8 cellular contexts compared by ENCODE assay signal in genomic region chr6:26571592-26572296, GRCh38. TPM values are rescaled to one million over a fixed set of nuclear protein-coding genes. Genes with fewer than 3 reads are reported as not detected.
DNase-seq lines count a peak whose midpoint lies in the region; ATAC-seq, FAIRE-seq and TF ChIP-seq lines count a peak whose summit lies in the region.

No MANE protein-coding gene starts in this region.

- peak overlapping the region; percentile 99 for H2AFZ ChIP-seq in K562 (ENCODE audit: low read depth, low read length)

- peak overlapping the region; percentile 98 for H3K4me2 ChIP-seq in K562 (ENCODE audit: insufficient read depth, low read length)

- peak overlapping the region; percentile 87 to 92; a peak in 3 of 4 replicates for H3K9ac ChIP-seq in K562 (ENCODE audit: insufficient read depth in 1 of 2, low read depth in 2 of 2, low read length in 2 of 2)
- H3K9ac ChIP-seq in iPS-18a (ENCODE audit: low read length): peak overlapping the region; percentile 44

- H3K4me3 ChIP-seq in K562 (peak overlapping the region; percentile 75), iPS-18a (ENCODE audit: low read length) (peak overlapping the region; percentile 88), gastrocnemius medialis (peak overlapping the region; percentile 50 to 56 (median 52))

- WGBS in K562 (ENCODE audit: insufficient coverage, low coverage, missing lambda C conversion rate): under 1% methylated on average over 24 of the region's 24 CpGs

- TF ChIP-seq POLR2A in K562 (conservative IDR thresholded peaks at IDR 0.05): peak; percentile 65
- no peak for TF ChIP-seq POLR2A in gastrocnemius medialis (IDR thresholded peaks at IDR 0.05)

- TF ChIP-seq RAD21 in K562 (CRISPR knock-in tag; conservative IDR thresholded peaks at IDR 0.05 in 1 of 2, IDR thresholded peaks at IDR 0.05 in 1 of 2): peak; percentile 19 to 20; a peak in 1 of 4 replicates

- TF ChIP-seq CTCF in K562 (IDR thresholded peaks at IDR 0.05 in 2 of 3, conservative IDR thresholded peaks at IDR 0.05 in 1 of 3; ENCODE audit: insufficient read depth in 2 of 3, low read depth in 1 of 3, low read length in 3 of 3) (no peak), gastrocnemius medialis (IDR thresholded peaks at IDR 0.05 in 4 of 5, conservative IDR thresholded peaks at IDR 0.05 in 1 of 5) (no peak)

- BruUV-seq in K562 (replicated peaks; lab: Mats Ljungman, UMichigan): TSS peak; percentile 93

- no peaks in the 10 kb centered on the region for H4K20me1 ChIP-seq in K562 (replicated peaks; ENCODE audit: control insufficient read depth, insufficient read depth, low read length)

- FAIRE-seq in K562 (lab: Jason Lieb, UNC): peak; percentile 88

- in situ Hi-C loops in SK-MEL-5 (cut with HindIII; ENCODE audit: low pct_unique_long_range_greater_than_20kb, low sequenced_read_pairs): no loop called here
- in situ Hi-C loops in K562 (cut with MboI): loop anchor here (10.0 to 25.0 kb wide), 2 partner anchors 237 to 384 kb away; a partner anchor contains a TSS
- in situ Hi-C loops in gastrocnemius medialis (cut with MboI; ENCODE audit: low sequenced_read_pairs in 4 of 4): loop anchor here in 1 of 4 donors (10.0 kb wide), 1 partner anchor 237 kb away; no protein-coding TSS in a partner anchor

- H3K4me1 ChIP-seq in K562 (replicated peaks in 1 of 2; ENCODE audit: control insufficient read depth in 2 of 2, insufficient read depth in 2 of 2, low read length in 2 of 2) (peaks cover 7 to 15% of the 10 kb centered on the region in 2 experiments; a peak in 4 of 5 replicates), iPS-18a (ENCODE audit: control insufficient read depth, low read depth, low read length) (peaks cover 3% of the 10 kb centered on the region), gastrocnemius medialis (peaks cover 2 to 7% of the 10 kb centered on the region in 2 donors)

- DNase-seq in ELR (ENCODE audit: low read depth) (peak; percentile 95), NCI-H1105 (lab: John Stamatoyannopoulos, UW) (peak; percentile 54), SK-MEL-5 (ENCODE audit: low read depth, low spot score) (peak; percentile 97), K562 (ENCODE audit: extremely low read depth in 1 of 4, low spot score in 3 of 4) (peak; percentile 70 to 97 (median 83)), gastrocnemius medialis (peak in 1 of 2 donors; percentile 30)

- ATAC-seq in K562 (peak; percentile 45), gastrocnemius medialis (peak; percentile 67 to 69), HG03196 (IDR thresholded peaks at IDR 0.05; ENCODE audit: unreplicated experiment) (no peak), HG03432 (IDR thresholded peaks at IDR 0.05; ENCODE audit: unreplicated experiment) (no peak)

- no peaks in the 10 kb centered on the region for H3K79me2 ChIP-seq in K562 (ENCODE audit: control insufficient read depth, insufficient read depth, low read length)

- intact Hi-C loops in K562 (cut with micrococcal nuclease): loop anchor here (1.0 to 5.0 kb wide), 4 partner anchors 24 to 508 kb away; no protein-coding TSS in a partner anchor
- intact Hi-C loops in gastrocnemius medialis (cut with DNase I; ENCODE audit: low total_unique reads): loop anchor here (1.0 to 5.0 kb wide), 2 partner anchors 24 to 229 kb away; no protein-coding TSS in a partner anchor

- POLR2A ChIA-PET in K562 (lab: Yijun Ruan, JAX): interaction anchor here (0.5 to 11.9 kb wide), 28 partner anchors 14 to 663 kb away, joined by 3 to 141 read pairs (median 5); a partner anchor contains a TSS

- TF ChIP-seq EP300 in K562 (IDR thresholded peaks at IDR 0.05; ENCODE audit: low read length): peak; percentile 84

- CTCF ChIA-PET in K562 (lab: Yijun Ruan, JAX; ENCODE audit: low intra/inter-chr PET ratio): interaction anchor here (0.7 to 2.3 kb wide), 4 partner anchors 21 to 25 kb away, joined by 4 to 8 read pairs (median 6); partner anchors contain the start of gene ABT1

- no peaks in the 10 kb centered on the region for H3K9me1 ChIP-seq in K562 (ENCODE audit: control insufficient read depth, insufficient read depth, low read length)

- H3K36me3 ChIP-seq in K562 (ENCODE audit: control insufficient read depth, insufficient read depth, low read length) (no peaks in the 10 kb centered on the region), iPS-18a (ENCODE audit: control insufficient read depth, low read depth, low read length) (no peaks in the 10 kb centered on the region), gastrocnemius medialis (no peaks in the 10 kb centered on the region)

- H3K9me3 ChIP-seq in K562 (replicated peaks; ENCODE audit: control insufficient read depth, insufficient read depth, low read depth, low read length) (no peaks in the 10 kb centered on the region), iPS-18a (ENCODE audit: control insufficient read depth, low read depth, low read length) (no peaks in the 10 kb centered on the region), gastrocnemius medialis (no peaks in the 10 kb centered on the region)

- H3K27ac ChIP-seq in K562 (ENCODE audit: extremely low read depth, low read depth, low read length): peak overlapping the region; percentile 92
- no peak overlapping the region for H3K27ac ChIP-seq in iPS-18a (ENCODE audit: low read length)
- H3K27ac ChIP-seq in gastrocnemius medialis: peak overlapping the region; percentile 49 to 57 (median 54)

- H3K27me3 ChIP-seq in K562 (ENCODE audit: control insufficient read depth in 2 of 2, insufficient read depth in 2 of 2, low read length in 2 of 2) (no peaks in the 10 kb centered on the region), iPS-18a (ENCODE audit: control insufficient read depth, insufficient read depth, low read length) (no peaks in the 10 kb centered on the region), gastrocnemius medialis (peaks cover 0 to 7% (median 2%) of the 10 kb centered on the region in 3 donors)

TF ChIP-seq in K562, 482 proteins besides CTCF, POLR2A, EP300 and RAD21 (continues in another document):
- TF ChIP-seq ZNF354B (CRISPR knock-in tag; IDR thresholded peaks at IDR 0.05) (no peak), TBP (optimal IDR thresholded peaks at IDR 0.05; ENCODE audit: low read depth, low read length) (peak; percentile 100), SMARCE1 (IDR thresholded peaks at IDR 0.05) (peak; percentile 92), TGIF2 (CRISPR knock-in tag; IDR thresholded peaks at IDR 0.05) (no peak; the same call in 1 of the 2 replicates), SPI1 (IDR thresholded peaks at IDR 0.05; ENCODE audit: borderline replicate concordance, low read depth, low read length) (peak; percentile 75), EP400 (IDR thresholded peaks at IDR 0.05) (peak; percentile 74), ZNF239 (CRISPR knock-in tag; IDR thresholded peaks at IDR 0.05) (peak; percentile 47), CBX3 (IDR thresholded peaks at IDR 0.05; ENCODE audit: borderline replicate concordance in 1 of 2, low read length in 2 of 2) (peak in 1 of 2 experiments; percentile 85; a peak in 1 of 3 replicates)

RNA-seq across cellular contexts. Expression of gene ABT1, which starts 25.0 kb away (rescaled TPM):
- total RNA-seq in SK-MEL-5 (2014; rRNA removed; shearing (Covaris generic)): 34.3 and 35.1 TPM in 2 replicates
- 27.3 and 27.7 TPM in 2 replicates for polyA plus RNA-seq in SK-MEL-5 (2015; cell fraction: cytosol; rRNA removed)
- 18.6 and 20.7 TPM in 2 replicates for polyA plus RNA-seq in SK-MEL-5 (2015; cell fraction: nucleus; rRNA removed)
- 19.4 and 24.4 TPM in 2 replicates for total RNA-seq in K562 (2011; cell fraction: chromatin; rRNA removed; ENCODE audit: low replicate concordance)
- 28.8 and 31.2 TPM in 2 replicates for total RNA-seq in K562 (2011; cell fraction: nucleolus; rRNA removed)
- total RNA-seq in K562 (2011; cell fraction: nucleoplasm; rRNA removed): 29.9 and 34.0 TPM in 2 replicates
- total RNA-seq in K562 (2014; rRNA removed) (52.7 and 60.6 TPM in 2 replicates), K562 (2014; rRNA removed; fragmentation: Illumina TruSeq; extraction: Trizol) (19.9 and 21.5 TPM in 2 replicates), K562 (2015; rRNA removed; fragmentation: Illumina TruSeq; extraction: Trizol) (37.9 and 40.7 TPM in 2 replicates), K562 (2021) (45.4 and 47.8 TPM in 2 replicates), gastrocnemius medialis (10 to 100 TPM in 1 of 4 donors, 1 to 10 TPM in 3; 7.1 to 13.2 (median 9.5) TPM)
- polyA plus RNA-seq in K562 (2011; rRNA removed) (45.9 and 47.2 TPM in 2 replicates), K562 (2014; fragmentation: Illumina TruSeq; extraction: Trizol) (29.6 and 40.5 TPM in 2 replicates), K562 (2014; fragmentation: Nextera tagmentation; extraction: Ambion mirVana) (10 to 100 TPM in 1 of 2 experiments, 1 to 10 TPM in 1; 8.8 to 25.2 TPM), K562 (2014; rRNA removed) (51.1 and 59.4 TPM in 2 replicates)
- polyA plus RNA-seq in K562 (2011; cell fraction: cytosol; rRNA removed): 54.9 and 75.5 TPM in 2 replicates
- 31.7 and 32.1 TPM in 2 replicates for polyA plus RNA-seq in K562 (2011; cell fraction: nucleus; rRNA removed)
- 28.3 and 30.1 TPM in 2 replicates for polyA plus RNA-seq in K562 (2012)
- 19.4 and 21.4 TPM in 2 replicates for polyA minus RNA-seq in K562 (2011; rRNA and poly(A)+ RNA removed)
- 17.9 and 18.6 TPM in 2 replicates for polyA minus RNA-seq in K562 (2011; cell fraction: cytosol; rRNA and poly(A)+ RNA removed)
- polyA minus RNA-seq in K562 (2011; cell fraction: nucleus; rRNA and poly(A)+ RNA removed): 26.0 and 42.1 TPM in 2 replicates

RNA-seq across cellular contexts. Expression of gene HMGN4, which starts 33.6 kb away (rescaled TPM):
- total RNA-seq in SK-MEL-5 (2014; rRNA removed; shearing (Covaris generic)): 86.1 and 103 TPM in 2 replicates
- polyA plus RNA-seq in SK-MEL-5 (2015; cell fraction: cytosol; rRNA removed): 69.0 and 88.9 TPM in 2 replicates
- polyA plus RNA-seq in SK-MEL-5 (2015; cell fraction: nucleus; rRNA removed): 69.1 and 80.6 TPM in 2 replicates
- total RNA-seq in K562 (2011; cell fraction: chromatin; rRNA removed; ENCODE audit: low replicate concordance): 23.4 and 44.5 TPM in 2 replicates
- total RNA-seq in K562 (2011; cell fraction: nucleolus; rRNA removed): 13.5 and 15.3 TPM in 2 replicates
- total RNA-seq in K562 (2011; cell fraction: nucleoplasm; rRNA removed): 28.3 and 34.4 TPM in 2 replicates
- total RNA-seq in K562 (2014; rRNA removed): 71.8 and 87.5 TPM in 2 replicates
- 134 and 145 TPM in 2 replicates for total RNA-seq in K562 (2014; rRNA removed; fragmentation: Illumina TruSeq; extraction: Trizol)
- 100 and 102 TPM in 2 replicates for total RNA-seq in K562 (2015; rRNA removed; fragmentation: Illumina TruSeq; extraction: Trizol)
- 78.8 and 79.9 TPM in 2 replicates for total RNA-seq in K562 (2021)
- 95.4 and 111 TPM in 2 replicates for polyA plus RNA-seq in K562 (2011; rRNA removed)
- polyA plus RNA-seq in K562 (2011; cell fraction: cytosol; rRNA removed): 35.3 and 57.4 TPM in 2 replicates
- polyA plus RNA-seq in K562 (2011; cell fraction: nucleus; rRNA removed): 24.5 and 38.9 TPM in 2 replicates
- polyA plus RNA-seq in K562 (2012): 65.4 and 94.0 TPM in 2 replicates
- 97.0 and 104 TPM in 2 replicates for polyA plus RNA-seq in K562 (2014; fragmentation: Illumina TruSeq; extraction: Trizol)
- polyA plus RNA-seq in K562 (2014; fragmentation: Nextera tagmentation; extraction: Ambion mirVana): 10 to 100 TPM; 35.4 to 41.1 TPM
- 92.2 and 94.1 TPM in 2 replicates for polyA plus RNA-seq in K562 (2014; rRNA removed)
- polyA minus RNA-seq in K562 (2011; rRNA and poly(A)+ RNA removed): 76.2 and 81.4 TPM in 2 replicates
- 32.2 and 35.4 TPM in 2 replicates for polyA minus RNA-seq in K562 (2011; cell fraction: cytosol; rRNA and poly(A)+ RNA removed)
- 8.2 and 16.9 TPM in 2 replicates for polyA minus RNA-seq in K562 (2011; cell fraction: nucleus; rRNA and poly(A)+ RNA removed)
- total RNA-seq in gastrocnemius medialis: 10 to 100 TPM; 20.1 to 58.7 (median 28.4) TPM

Comparison
In these comparisons a context has a peak if more than half of its experiments do, and no peak if none do; other contexts are left out.
1. ATAC-seq: peak in K562 (single experiment) and gastrocnemius medialis (2 of 2); none in HG03196 (single experiment) and HG03432 (single experiment).
2. Peak in every context shown above with its lines, with median percentiles within 50 percentile points of each other: H3K4me3 ChIP-seq.